In the genomic region with DNA sequence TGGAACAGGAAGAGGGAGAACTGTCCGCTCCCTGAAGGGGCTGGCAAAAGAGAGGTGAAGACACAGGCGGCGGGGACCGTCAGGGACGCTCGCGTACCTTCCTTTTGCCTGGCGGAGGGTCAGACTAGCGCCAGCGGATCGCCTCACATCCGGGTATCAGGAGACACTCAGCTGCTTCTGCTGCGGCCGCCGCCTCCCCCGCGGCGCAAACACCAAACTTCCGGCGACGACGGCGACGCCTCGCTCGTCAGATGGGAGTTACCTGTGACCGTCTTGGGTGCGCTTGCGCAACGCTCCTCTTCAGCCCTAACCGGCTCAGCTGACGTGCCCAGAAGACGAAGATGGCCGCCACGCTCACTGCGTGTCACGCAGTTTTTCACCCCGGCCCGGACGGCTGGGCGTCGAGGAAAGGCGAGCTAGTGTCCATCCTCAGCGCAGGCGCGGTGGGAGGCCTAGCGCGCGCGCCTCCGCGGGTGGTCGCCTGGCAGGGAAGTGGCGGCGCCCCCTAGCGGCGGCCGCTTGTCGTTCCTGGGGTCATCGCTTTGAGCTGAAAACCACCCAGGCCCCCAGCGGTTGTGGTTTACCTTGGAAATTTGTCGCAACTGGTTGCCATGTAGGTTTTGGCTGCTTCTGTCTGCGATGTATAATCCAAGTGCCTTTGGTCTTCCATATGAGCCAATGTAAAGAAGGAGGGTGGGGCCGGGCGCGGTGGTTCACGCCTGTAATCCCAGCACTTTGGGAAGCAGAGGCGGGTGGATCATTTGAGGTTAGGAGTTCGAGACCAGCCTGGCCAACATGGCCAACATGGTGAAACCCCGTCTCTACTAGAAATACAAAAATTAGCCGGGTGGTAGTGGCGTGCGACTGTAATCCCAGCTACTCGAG, we compare ENCODE assay signal across 1 cellular context.
TF ChIP-seq lines count a peak whose summit lies in the region.

A gene with protein sequence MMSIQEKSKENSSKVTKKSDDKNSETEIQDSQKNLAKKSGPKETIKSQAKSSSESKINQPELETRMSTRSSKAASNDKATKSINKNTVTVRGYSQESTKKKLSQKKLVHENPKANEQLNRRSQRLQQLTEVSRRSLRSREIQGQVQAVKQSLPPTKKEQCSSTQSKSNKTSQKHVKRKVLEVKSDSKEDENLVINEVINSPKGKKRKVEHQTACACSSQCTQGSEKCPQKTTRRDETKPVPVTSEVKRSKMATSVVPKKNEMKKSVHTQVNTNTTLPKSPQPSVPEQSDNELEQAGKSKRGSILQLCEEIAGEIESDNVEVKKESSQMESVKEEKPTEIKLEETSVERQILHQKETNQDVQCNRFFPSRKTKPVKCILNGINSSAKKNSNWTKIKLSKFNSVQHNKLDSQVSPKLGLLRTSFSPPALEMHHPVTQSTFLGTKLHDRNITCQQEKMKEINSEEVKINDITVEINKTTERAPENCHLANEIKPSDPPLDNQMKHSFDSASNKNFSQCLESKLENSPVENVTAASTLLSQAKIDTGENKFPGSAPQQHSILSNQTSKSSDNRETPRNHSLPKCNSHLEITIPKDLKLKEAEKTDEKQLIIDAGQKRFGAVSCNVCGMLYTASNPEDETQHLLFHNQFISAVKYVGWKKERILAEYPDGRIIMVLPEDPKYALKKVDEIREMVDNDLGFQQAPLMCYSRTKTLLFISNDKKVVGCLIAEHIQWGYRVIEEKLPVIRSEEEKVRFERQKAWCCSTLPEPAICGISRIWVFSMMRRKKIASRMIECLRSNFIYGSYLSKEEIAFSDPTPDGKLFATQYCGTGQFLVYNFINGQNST (minus strand): TSS at position 179 of the 885 bp plus-strand sequence. CDS start 25,861 bp downstream, outside the sequence.

TF ChIP-seq in SK-N-SH, 30 proteins besides CTCF, POLR2A, EP300 and RAD21 (continued from another document):
- TF ChIP-seq, protein P1, sequence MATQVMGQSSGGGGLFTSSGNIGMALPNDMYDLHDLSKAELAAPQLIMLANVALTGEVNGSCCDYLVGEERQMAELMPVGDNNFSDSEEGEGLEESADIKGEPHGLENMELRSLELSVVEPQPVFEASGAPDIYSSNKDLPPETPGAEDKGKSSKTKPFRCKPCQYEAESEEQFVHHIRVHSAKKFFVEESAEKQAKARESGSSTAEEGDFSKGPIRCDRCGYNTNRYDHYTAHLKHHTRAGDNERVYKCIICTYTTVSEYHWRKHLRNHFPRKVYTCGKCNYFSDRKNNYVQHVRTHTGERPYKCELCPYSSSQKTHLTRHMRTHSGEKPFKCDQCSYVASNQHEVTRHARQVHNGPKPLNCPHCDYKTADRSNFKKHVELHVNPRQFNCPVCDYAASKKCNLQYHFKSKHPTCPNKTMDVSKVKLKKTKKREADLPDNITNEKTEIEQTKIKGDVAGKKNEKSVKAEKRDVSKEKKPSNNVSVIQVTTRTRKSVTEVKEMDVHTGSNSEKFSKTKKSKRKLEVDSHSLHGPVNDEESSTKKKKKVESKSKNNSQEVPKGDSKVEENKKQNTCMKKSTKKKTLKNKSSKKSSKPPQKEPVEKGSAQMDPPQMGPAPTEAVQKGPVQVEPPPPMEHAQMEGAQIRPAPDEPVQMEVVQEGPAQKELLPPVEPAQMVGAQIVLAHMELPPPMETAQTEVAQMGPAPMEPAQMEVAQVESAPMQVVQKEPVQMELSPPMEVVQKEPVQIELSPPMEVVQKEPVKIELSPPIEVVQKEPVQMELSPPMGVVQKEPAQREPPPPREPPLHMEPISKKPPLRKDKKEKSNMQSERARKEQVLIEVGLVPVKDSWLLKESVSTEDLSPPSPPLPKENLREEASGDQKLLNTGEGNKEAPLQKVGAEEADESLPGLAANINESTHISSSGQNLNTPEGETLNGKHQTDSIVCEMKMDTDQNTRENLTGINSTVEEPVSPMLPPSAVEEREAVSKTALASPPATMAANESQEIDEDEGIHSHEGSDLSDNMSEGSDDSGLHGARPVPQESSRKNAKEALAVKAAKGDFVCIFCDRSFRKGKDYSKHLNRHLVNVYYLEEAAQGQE (IDR thresholded peaks at IDR 0.05; ENCODE audit: low read depth, low read length): 0 out of 2 replicates have a peak, but pooled peaks have one; percentile 6
- peak; percentile 59; the same call in 1 of the 2 replicates for TF ChIP-seq MXI1 (IDR thresholded peaks at IDR 0.05; ENCODE audit: low read depth, low read length)
- peak; percentile 72 for TF ChIP-seq GABPA (IDR thresholded peaks at IDR 0.05; ENCODE audit: low read depth)
- TF ChIP-seq YY1 (IDR thresholded peaks at IDR 0.05; ENCODE audit: low read depth): peak; percentile 88
- TF ChIP-seq, protein P2, sequence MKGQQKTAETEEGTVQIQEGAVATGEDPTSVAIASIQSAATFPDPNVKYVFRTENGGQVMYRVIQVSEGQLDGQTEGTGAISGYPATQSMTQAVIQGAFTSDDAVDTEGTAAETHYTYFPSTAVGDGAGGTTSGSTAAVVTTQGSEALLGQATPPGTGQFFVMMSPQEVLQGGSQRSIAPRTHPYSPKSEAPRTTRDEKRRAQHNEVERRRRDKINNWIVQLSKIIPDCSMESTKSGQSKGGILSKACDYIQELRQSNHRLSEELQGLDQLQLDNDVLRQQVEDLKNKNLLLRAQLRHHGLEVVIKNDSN (IDR thresholded peaks at IDR 0.05; ENCODE audit: borderline replicate concordance, low read depth): peak; percentile 66; the same call in 1 of the 2 replicates
- peak; percentile 59 for TF ChIP-seq CHD2 (IDR thresholded peaks at IDR 0.05; ENCODE audit: low read length, partially characterized antibody)
- TF ChIP-seq, protein P3, sequence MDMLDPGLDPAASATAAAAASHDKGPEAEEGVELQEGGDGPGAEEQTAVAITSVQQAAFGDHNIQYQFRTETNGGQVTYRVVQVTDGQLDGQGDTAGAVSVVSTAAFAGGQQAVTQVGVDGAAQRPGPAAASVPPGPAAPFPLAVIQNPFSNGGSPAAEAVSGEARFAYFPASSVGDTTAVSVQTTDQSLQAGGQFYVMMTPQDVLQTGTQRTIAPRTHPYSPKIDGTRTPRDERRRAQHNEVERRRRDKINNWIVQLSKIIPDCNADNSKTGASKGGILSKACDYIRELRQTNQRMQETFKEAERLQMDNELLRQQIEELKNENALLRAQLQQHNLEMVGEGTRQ (IDR thresholded peaks at IDR 0.05; ENCODE audit: borderline replicate concordance, low read depth, low read length): 0 out of 2 replicates have a peak, but pooled peaks have one; percentile 21
- no peak for TF ChIP-seq EZH2phosphoT487 (IDR thresholded peaks at IDR 0.05; ENCODE audit: borderline replicate concordance, low read depth)
- no peak for TF ChIP-seq TEAD4 (IDR thresholded peaks at IDR 0.05; ENCODE audit: borderline replicate concordance, insufficient read depth)
- TF ChIP-seq, protein P4, sequence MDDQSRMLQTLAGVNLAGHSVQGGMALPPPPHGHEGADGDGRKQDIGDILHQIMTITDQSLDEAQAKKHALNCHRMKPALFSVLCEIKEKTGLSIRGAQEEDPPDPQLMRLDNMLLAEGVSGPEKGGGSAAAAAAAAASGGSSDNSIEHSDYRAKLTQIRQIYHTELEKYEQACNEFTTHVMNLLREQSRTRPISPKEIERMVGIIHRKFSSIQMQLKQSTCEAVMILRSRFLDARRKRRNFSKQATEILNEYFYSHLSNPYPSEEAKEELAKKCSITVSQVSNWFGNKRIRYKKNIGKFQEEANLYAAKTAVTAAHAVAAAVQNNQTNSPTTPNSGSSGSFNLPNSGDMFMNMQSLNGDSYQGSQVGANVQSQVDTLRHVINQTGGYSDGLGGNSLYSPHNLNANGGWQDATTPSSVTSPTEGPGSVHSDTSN (IDR thresholded peaks at IDR 0.05): 0 out of 2 replicates have a peak, but pooled peaks have one; percentile 17
- TF ChIP-seq GATA2 (CRISPR knock-in tag; IDR thresholded peaks at IDR 0.05): no peak
- peak; percentile 59 for TF ChIP-seq ELF1 (IDR thresholded peaks at IDR 0.05)
- TF ChIP-seq, protein P5, sequence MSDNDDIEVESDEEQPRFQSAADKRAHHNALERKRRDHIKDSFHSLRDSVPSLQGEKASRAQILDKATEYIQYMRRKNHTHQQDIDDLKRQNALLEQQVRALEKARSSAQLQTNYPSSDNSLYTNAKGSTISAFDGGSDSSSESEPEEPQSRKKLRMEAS (IDR thresholded peaks at IDR 0.05; ENCODE audit: low read depth): peak; percentile 98
- TF ChIP-seq SIN3A (IDR thresholded peaks at IDR 0.05; ENCODE audit: borderline replicate concordance, low read depth, low read length): no peak
- TF ChIP-seq FOXM1 (IDR thresholded peaks at IDR 0.05; ENCODE audit: low read depth): no peak
- TF ChIP-seq RFX5 (IDR thresholded peaks at IDR 0.05; ENCODE audit: low read length): peak; percentile 95
- TF ChIP-seq FOSL2 (IDR thresholded peaks at IDR 0.05; ENCODE audit: borderline replicate concordance, low read depth): no peak
- peak; percentile 65; the same call in 1 of the 2 replicates for TF ChIP-seq RCOR1 (IDR thresholded peaks at IDR 0.05; ENCODE audit: low read length)
- TF ChIP-seq TAF1 (IDR thresholded peaks at IDR 0.05; ENCODE audit: borderline replicate concordance, low read depth, low read length): peak; percentile 60
- no peak for TF ChIP-seq RXRA (IDR thresholded peaks at IDR 0.05; ENCODE audit: borderline replicate concordance, low read depth)
- peak; percentile 91 for TF ChIP-seq POLR2AphosphoS5 (IDR thresholded peaks at IDR 0.05; ENCODE audit: low read depth, low read length)
- TF ChIP-seq, protein P6, sequence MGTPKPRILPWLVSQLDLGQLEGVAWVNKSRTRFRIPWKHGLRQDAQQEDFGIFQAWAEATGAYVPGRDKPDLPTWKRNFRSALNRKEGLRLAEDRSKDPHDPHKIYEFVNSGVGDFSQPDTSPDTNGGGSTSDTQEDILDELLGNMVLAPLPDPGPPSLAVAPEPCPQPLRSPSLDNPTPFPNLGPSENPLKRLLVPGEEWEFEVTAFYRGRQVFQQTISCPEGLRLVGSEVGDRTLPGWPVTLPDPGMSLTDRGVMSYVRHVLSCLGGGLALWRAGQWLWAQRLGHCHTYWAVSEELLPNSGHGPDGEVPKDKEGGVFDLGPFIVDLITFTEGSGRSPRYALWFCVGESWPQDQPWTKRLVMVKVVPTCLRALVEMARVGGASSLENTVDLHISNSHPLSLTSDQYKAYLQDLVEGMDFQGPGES (IDR thresholded peaks at IDR 0.05; ENCODE audit: low read depth, low read length): no peak
